Comparison of ENCODE assay signal across 29 cellular contexts in the genomic region with DNA sequence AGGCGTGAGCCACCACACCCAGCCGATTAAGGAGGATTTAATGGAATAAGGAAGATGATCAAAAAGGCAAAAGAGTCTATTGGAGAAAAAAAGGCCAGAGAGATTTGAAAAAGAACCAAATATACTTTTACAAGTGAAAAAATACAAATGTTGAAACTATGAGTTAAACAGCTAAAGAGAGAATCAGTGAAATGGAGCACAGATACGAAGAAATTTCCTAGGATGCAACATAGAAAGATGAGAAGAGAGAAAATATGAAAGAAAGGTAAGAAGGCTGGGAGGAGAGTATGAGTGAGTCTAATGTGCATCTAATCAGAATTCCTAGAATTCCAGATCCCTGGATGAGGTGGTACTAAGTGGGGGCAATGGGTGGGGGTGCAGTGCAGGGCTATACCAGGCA.
"Had no signal": no experiment of that assay in that cellular context is flagged by ENCODE, and none has a peak within 500 bp of the region (broad histone marks: within the 10 kb centered on the region; RNA-seq: fewer than 3 reads in every experiment).

No MANE protein-coding gene starts in this region.

- H3K36me3 ChIP-seq: lower lobe of right lung, neutrophil, ovary, right atrium auricular region, sigmoid colon, spleen, suprapubic skin, thoracic aorta, tibial artery, upper lobe of right lung had no signal

- H3K36me3 Mint-ChIP-seq: stimulated activated effector memory CD8-positive, alpha-beta T cell treated with anti-CD3 and anti-CD28 coated beads, Interleukin-12 subunit alpha, Interleukin-12 subunit beta, amount 100 ng/mL, for 72 hours had no signal

- H3K4me1 Mint-ChIP-seq: neural crest cell had no signal

- FAIRE-seq: keratinocyte, small intestine, urothelium cell line had no signal

- H3K4me1 ChIP-seq: lower lobe of right lung, sigmoid colon, tibial artery, upper lobe of right lung had no signal

- H3K9me3 ChIP-seq: lower lobe of right lung, neutrophil, suprapubic skin, thoracic aorta, upper lobe of right lung had no signal

- DNase-seq: hippocampal formation; kidney glomerular epithelial cell; left cardiac atrium; mammary epithelial cell; mesenchymal stem cell; occipital lobe; ovary; sigmoid colon; small intestine; stimulated activated CD4-positive, alpha-beta T cell treated with anti-CD3 and anti-CD28 coated beads, Interleukin-4, amount 100 ng/mL, for 24 hours; stimulated activated naive CD4-positive, alpha-beta T cell; tibial artery; trophoblast cell; upper lobe of right lung had no signal

- H3K27ac ChIP-seq: lower lobe of right lung, neutrophil, ovary, sigmoid colon, spleen, suprapubic skin, thoracic aorta, tibial artery, upper lobe of right lung had no signal

- H3K4me3 ChIP-seq: lower lobe of right lung, ovary, right atrium auricular region, sigmoid colon, spleen, suprapubic skin, thoracic aorta, tibial artery, upper lobe of right lung had no signal

- ATAC-seq: left cardiac atrium; left lobe of liver; naive thymus-derived CD8-positive, alpha-beta T cell; stimulated activated effector memory CD8-positive, alpha-beta T cell treated with anti-CD3 and anti-CD28 coated beads, Interleukin-12 subunit alpha, Interleukin-12 subunit beta, amount 100 ng/mL, for 72 hours; upper lobe of right lung had no signal

- H3K27me3 ChIP-seq: neutrophil, ovary, right atrium auricular region, sigmoid colon, suprapubic skin, upper lobe of right lung had no signal

- H3K4me3 Mint-ChIP-seq: naive thymus-derived CD8-positive, alpha-beta T cell; nephron; neural crest cell; stimulated activated effector memory CD8-positive, alpha-beta T cell treated with anti-CD3 and anti-CD28 coated beads, Interleukin-12 subunit alpha, Interleukin-12 subunit beta, amount 100 ng/mL, for 72 hours; stimulated activated naive CD8-positive, alpha-beta T cell treated with anti-CD3 and anti-CD28 coated beads, Interleukin-15, Interleukin-2, amounts not matched to agents 100 ng/mL and 50 ng/mL, for 24 hours had no signal

- H3K27ac Mint-ChIP-seq: nephron; progenitor cell of endocrine pancreas; stimulated activated effector memory CD8-positive, alpha-beta T cell treated with anti-CD3 and anti-CD28 coated beads, Interleukin-12 subunit alpha, Interleukin-12 subunit beta, amount 100 ng/mL, for 72 hours; stimulated activated naive CD8-positive, alpha-beta T cell treated with anti-CD3 and anti-CD28 coated beads, Interleukin-15, Interleukin-2, amounts not matched to agents 100 ng/mL and 50 ng/mL, for 24 hours had no signal
